Comparison of ENCODE assay signal across 1 cellular context in genomic region chr14:67674480-67675218, GRCh38.
TF ChIP-seq lines count a peak whose summit lies in the region.

TSS of gene VTI1B (minus strand) at chr14:67674632. CDS start at chr14:67674489, 143 bp downstream.

TF ChIP-seq in HepG2, 621 proteins besides CTCF, POLR2A, EP300 and RAD21 (continued from another document and continues in another):
- TF ChIP-seq, protein P1, sequence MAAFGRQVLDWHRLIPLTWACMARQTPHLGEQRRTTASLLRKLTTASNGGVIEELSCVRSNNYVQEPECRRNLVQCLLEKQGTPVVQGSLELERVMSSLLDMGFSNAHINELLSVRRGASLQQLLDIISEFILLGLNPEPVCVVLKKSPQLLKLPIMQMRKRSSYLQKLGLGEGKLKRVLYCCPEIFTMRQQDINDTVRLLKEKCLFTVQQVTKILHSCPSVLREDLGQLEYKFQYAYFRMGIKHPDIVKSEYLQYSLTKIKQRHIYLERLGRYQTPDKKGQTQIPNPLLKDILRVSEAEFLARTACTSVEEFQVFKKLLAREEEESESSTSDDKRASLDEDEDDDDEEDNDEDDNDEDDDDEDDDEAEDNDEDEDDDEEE (CRISPR knock-in tag; IDR thresholded peaks at IDR 0.05): peak; percentile 91
- TF ChIP-seq ZNF891 (CRISPR knock-in tag; IDR thresholded peaks at IDR 0.05) (peak; percentile 32; the same call in 1 of the 2 replicates), ZNF205 (CRISPR knock-in tag; IDR thresholded peaks at IDR 0.05) (0 out of 2 replicates have a peak, but pooled peaks have one; percentile 13), NPAS2 (CRISPR knock-in tag; IDR thresholded peaks at IDR 0.05; ENCODE audit: borderline replicate concordance) (no peak), ARNTL (CRISPR knock-in tag; IDR thresholded peaks at IDR 0.05) (no peak), MTF1 (CRISPR knock-in tag; IDR thresholded peaks at IDR 0.05) (no peak), PHF20 (CRISPR knock-in tag; IDR thresholded peaks at IDR 0.05) (peak; percentile 72), ZKSCAN8 (CRISPR knock-in tag; IDR thresholded peaks at IDR 0.05; ENCODE audit: borderline replicate concordance) (0 out of 2 replicates have a peak, but pooled peaks have one; percentile 14), ZNF639 (CRISPR knock-in tag; conservative IDR thresholded peaks at IDR 0.05) (peak; percentile 72; the same call in 1 of the 2 replicates), MXD4 (CRISPR knock-in tag; IDR thresholded peaks at IDR 0.05) (peak; percentile 38), TFE3 (CRISPR knock-in tag; IDR thresholded peaks at IDR 0.05) (no peak), RARA (CRISPR knock-in tag; IDR thresholded peaks at IDR 0.05) (no peak), TARDBP (CRISPR knock-in tag; IDR thresholded peaks at IDR 0.05) (no peak), ONECUT2 (CRISPR knock-in tag; IDR thresholded peaks at IDR 0.05) (no peak), GMEB2 (CRISPR knock-in tag; IDR thresholded peaks at IDR 0.05; ENCODE audit: low read depth) (no peak), EHMT2 (IDR thresholded peaks at IDR 0.05; ENCODE audit: borderline replicate concordance, low read depth, low read length) (no peak), ZNF597 (CRISPR knock-in tag; IDR thresholded peaks at IDR 0.05) (no peak), BRD4 (CRISPR knock-in tag; IDR thresholded peaks at IDR 0.05) (peak; percentile 18; the same call in 1 of the 2 replicates), ZSCAN20 (CRISPR knock-in tag; IDR thresholded peaks at IDR 0.05; ENCODE audit: borderline replicate concordance) (peak; percentile 86; the same call in 1 of the 2 replicates), ZNF552 (CRISPR knock-in tag; IDR thresholded peaks at IDR 0.05; ENCODE audit: borderline replicate concordance) (no peak), YEATS2 (CRISPR knock-in tag; IDR thresholded peaks at IDR 0.05; ENCODE audit: borderline replicate concordance) (peak; percentile 47; the same call in 1 of the 2 replicates), FOXJ3 (CRISPR knock-in tag; IDR thresholded peaks at IDR 0.05; ENCODE audit: borderline replicate concordance) (no peak), ARID2 (CRISPR knock-in tag; IDR thresholded peaks at IDR 0.05; ENCODE audit: borderline replicate concordance) (0 out of 2 replicates have a peak, but pooled peaks have one; percentile 25), PHF5A (CRISPR knock-in tag; IDR thresholded peaks at IDR 0.05; ENCODE audit: low read depth, unreplicated experiment) (no peak)
- TF ChIP-seq, protein P2, sequence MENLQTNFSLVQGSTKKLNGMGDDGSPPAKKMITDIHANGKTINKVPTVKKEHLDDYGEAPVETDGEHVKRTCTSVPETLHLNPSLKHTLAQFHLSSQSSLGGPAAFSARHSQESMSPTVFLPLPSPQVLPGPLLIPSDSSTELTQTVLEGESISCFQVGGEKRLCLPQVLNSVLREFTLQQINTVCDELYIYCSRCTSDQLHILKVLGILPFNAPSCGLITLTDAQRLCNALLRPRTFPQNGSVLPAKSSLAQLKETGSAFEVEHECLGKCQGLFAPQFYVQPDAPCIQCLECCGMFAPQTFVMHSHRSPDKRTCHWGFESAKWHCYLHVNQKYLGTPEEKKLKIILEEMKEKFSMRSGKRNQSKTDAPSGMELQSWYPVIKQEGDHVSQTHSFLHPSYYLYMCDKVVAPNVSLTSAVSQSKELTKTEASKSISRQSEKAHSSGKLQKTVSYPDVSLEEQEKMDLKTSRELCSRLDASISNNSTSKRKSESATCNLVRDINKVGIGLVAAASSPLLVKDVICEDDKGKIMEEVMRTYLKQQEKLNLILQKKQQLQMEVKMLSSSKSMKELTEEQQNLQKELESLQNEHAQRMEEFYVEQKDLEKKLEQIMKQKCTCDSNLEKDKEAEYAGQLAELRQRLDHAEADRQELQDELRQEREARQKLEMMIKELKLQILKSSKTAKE (CRISPR knock-in tag; IDR thresholded peaks at IDR 0.05; ENCODE audit: borderline replicate concordance): no peak
- TF ChIP-seq, protein P3, sequence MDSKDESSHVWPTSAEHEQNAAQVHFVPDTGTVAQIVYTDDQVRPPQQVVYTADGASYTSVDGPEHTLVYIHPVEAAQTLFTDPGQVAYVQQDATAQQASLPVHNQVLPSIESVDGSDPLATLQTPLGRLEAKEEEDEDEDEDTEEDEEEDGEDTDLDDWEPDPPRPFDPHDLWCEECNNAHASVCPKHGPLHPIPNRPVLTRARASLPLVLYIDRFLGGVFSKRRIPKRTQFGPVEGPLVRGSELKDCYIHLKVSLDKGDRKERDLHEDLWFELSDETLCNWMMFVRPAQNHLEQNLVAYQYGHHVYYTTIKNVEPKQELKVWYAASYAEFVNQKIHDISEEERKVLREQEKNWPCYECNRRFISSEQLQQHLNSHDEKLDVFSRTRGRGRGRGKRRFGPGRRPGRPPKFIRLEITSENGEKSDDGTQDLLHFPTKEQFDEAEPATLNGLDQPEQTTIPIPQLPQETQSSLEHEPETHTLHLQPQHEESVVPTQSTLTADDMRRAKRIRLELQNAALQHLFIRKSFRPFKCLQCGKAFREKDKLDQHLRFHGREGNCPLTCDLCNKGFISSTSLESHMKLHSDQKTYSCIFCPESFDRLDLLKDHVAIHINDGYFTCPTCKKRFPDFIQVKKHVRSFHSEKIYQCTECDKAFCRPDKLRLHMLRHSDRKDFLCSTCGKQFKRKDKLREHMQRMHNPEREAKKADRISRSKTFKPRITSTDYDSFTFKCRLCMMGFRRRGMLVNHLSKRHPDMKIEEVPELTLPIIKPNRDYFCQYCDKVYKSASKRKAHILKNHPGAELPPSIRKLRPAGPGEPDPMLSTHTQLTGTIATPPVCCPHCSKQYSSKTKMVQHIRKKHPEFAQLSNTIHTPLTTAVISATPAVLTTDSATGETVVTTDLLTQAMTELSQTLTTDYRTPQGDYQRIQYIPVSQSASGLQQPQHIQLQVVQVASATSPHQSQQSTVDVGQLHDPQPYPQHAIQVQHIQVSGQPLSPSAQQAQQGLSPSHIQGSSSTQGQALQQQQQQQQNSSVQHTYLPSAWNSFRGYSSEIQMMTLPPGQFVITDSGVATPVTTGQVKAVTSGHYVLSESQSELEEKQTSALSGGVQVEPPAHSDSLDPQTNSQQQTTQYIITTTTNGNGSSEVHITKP (CRISPR knock-in tag; IDR thresholded peaks at IDR 0.05; ENCODE audit: low read depth): no peak
- TF ChIP-seq, protein P4, sequence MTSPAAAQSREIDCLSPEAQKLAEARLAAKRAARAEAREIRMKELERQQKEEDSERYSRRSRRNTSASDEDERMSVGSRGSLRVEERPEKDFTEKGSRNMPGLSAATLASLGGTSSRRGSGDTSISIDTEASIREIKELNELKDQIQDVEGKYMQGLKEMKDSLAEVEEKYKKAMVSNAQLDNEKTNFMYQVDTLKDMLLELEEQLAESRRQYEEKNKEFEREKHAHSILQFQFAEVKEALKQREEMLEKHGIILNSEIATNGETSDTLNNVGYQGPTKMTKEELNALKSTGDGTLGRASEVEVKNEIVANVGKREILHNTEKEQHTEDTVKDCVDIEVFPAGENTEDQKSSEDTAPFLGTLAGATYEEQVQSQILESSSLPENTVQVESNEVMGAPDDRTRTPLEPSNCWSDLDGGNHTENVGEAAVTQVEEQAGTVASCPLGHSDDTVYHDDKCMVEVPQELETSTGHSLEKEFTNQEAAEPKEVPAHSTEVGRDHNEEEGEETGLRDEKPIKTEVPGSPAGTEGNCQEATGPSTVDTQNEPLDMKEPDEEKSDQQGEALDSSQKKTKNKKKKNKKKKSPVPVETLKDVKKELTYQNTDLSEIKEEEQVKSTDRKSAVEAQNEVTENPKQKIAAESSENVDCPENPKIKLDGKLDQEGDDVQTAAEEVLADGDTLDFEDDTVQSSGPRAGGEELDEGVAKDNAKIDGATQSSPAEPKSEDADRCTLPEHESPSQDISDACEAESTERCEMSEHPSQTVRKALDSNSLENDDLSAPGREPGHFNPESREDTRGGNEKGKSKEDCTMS (CRISPR knock-in tag; conservative IDR thresholded peaks at IDR 0.05): no peak
- TF ChIP-seq, protein P5, sequence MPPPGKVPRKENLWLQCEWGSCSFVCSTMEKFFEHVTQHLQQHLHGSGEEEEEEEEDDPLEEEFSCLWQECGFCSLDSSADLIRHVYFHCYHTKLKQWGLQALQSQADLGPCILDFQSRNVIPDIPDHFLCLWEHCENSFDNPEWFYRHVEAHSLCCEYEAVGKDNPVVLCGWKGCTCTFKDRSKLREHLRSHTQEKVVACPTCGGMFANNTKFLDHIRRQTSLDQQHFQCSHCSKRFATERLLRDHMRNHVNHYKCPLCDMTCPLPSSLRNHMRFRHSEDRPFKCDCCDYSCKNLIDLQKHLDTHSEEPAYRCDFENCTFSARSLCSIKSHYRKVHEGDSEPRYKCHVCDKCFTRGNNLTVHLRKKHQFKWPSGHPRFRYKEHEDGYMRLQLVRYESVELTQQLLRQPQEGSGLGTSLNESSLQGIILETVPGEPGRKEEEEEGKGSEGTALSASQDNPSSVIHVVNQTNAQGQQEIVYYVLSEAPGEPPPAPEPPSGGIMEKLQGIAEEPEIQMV (CRISPR knock-in tag; IDR thresholded peaks at IDR 0.05; ENCODE audit: low read depth): peak; percentile 50; the same call in 1 of the 2 replicates
- TF ChIP-seq, protein P6, sequence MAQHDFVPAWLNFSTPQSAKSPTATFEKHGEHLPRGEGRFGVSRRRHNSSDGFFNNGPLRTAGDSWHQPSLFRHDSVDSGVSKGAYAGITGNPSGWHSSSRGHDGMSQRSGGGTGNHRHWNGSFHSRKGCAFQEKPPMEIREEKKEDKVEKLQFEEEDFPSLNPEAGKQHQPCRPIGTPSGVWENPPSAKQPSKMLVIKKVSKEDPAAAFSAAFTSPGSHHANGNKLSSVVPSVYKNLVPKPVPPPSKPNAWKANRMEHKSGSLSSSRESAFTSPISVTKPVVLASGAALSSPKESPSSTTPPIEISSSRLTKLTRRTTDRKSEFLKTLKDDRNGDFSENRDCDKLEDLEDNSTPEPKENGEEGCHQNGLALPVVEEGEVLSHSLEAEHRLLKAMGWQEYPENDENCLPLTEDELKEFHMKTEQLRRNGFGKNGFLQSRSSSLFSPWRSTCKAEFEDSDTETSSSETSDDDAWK (CRISPR knock-in tag; IDR thresholded peaks at IDR 0.05): no peak
